Comparison of ENCODE assay signal across 8 cellular contexts in genomic region chr7:5450549-5451327, GRCh38. TPM values are rescaled to one million over a fixed set of nuclear protein-coding genes. Genes with fewer than 3 reads are reported as not detected.
DNase-seq lines count a peak whose midpoint lies in the region; ATAC-seq, FAIRE-seq and TF ChIP-seq lines count a peak whose summit lies in the region.

No MANE protein-coding gene starts in this region.

- TF ChIP-seq CTCF in A673 (conservative IDR thresholded peaks at IDR 0.05; ENCODE audit: low read depth, low read length): peak; percentile 77
- TF ChIP-seq CTCF in astrocyte of the spinal cord (IDR thresholded peaks at IDR 0.05; ENCODE audit: low read depth, low read length): peak; percentile 59

- POLR2A ChIA-PET in A673 (lab: Charles Lee; ENCODE audit: low non-redundant PET): interaction anchor here (0.6 kb wide), 2 partner anchors 71 to 567 kb away, joined by 3 to 5 read pairs; no protein-coding TSS in a partner anchor

- H3K4me3 ChIP-seq in A673 (ENCODE audit: low read depth, low read length, poor library complexity, severe bottlenecking) (no peak overlapping the region), astrocyte of the spinal cord (ENCODE audit: low read depth, low read length) (no peak overlapping the region), iPS DF 6.9 (ENCODE audit: low read length) (no peak overlapping the region)

- in situ Hi-C loops in SK-MEL-5 (cut with HindIII; ENCODE audit: low pct_unique_long_range_greater_than_20kb, low sequenced_read_pairs) (no loop called here), astrocyte of the spinal cord (cut with HindIII; ENCODE audit: low sequenced_read_pairs) (no loop called here)

- no CpG with 5 or more reads among the region's 19 CpGs for WGBS in iPS DF 6.9 (ENCODE audit: insufficient coverage, insufficient read length)

- CTCF ChIA-PET in A673 (lab: Charles Lee): interaction anchor here (0.6 to 1.4 kb wide), 4 partner anchors 31 to 911 kb away, joined by 3 to 10 read pairs (median 6); no protein-coding TSS in a partner anchor

- DNase-seq in A673 (ENCODE audit: low spot score) (peak; percentile 66), GM12891 (ENCODE audit: insufficient read length, low spot score) (peak; percentile 72), SK-MEL-5 (ENCODE audit: low read depth, low spot score) (peak; percentile 78), astrocyte of the spinal cord (ENCODE audit: low read depth, low spot score) (peak; percentile 40), iPS DF 6.9 (ENCODE audit: low read depth, low spot score) (peak; percentile 58)
- DNase-seq in stimulated activated CD4-positive, alpha-beta T cell treated with anti-CD3 and anti-CD28 coated beads, TNF-alpha, amount 100 ng/mL, for 1 hour (ENCODE audit: low read depth in 3 of 3, low spot score in 1 of 3): peak in 2 of 3 donors; percentile 7 to 28

- H3K36me3 ChIP-seq in A673 (ENCODE audit: insufficient read depth, low read length, poor library complexity, severe bottlenecking) (no peaks in the 10 kb centered on the region), iPS DF 6.9 (ENCODE audit: control insufficient read depth, insufficient read depth, low read length) (no peaks in the 10 kb centered on the region)

- H3K9me3 ChIP-seq in A673 (ENCODE audit: low read depth, low read length, poor library complexity, severe bottlenecking): no peaks in the 10 kb centered on the region
- no peaks in the 10 kb centered on the region for H3K9me3 ChIP-seq in iPS DF 6.9 (ENCODE audit: control insufficient read depth, insufficient read depth, low read length)

- TF ChIP-seq POLR2A in GM12891 (IDR thresholded peaks at IDR 0.05; ENCODE audit: low read depth, low read length): no peak

- H3K4me1 ChIP-seq in A673 (ENCODE audit: insufficient read depth, low read length, poor library complexity, severe bottlenecking) (peaks cover 8% of the 10 kb centered on the region), iPS DF 6.9 (ENCODE audit: control insufficient read depth, insufficient read depth, low read length) (0 out of 2 replicates have a peak, but pooled peaks cover 2% of the 10 kb centered on the region)

- H3K27me3 ChIP-seq in A673 (replicated peaks; ENCODE audit: insufficient read depth, low read depth, low read length, poor library complexity): no peaks in the 10 kb centered on the region
- H3K27me3 ChIP-seq in iPS DF 6.9 (ENCODE audit: control insufficient read depth, insufficient read depth, low read length): no peaks in the 10 kb centered on the region

- FAIRE-seq in GM12891 (lab: Jason Lieb, UNC): no peak

- ATAC-seq in HG03025 (IDR thresholded peaks at IDR 0.05; ENCODE audit: low FRiP score, unreplicated experiment) (no peak), HG02678 (IDR thresholded peaks at IDR 0.05; ENCODE audit: unreplicated experiment) (no peak)

- no TSS peak for BruUV-seq in A673 (replicated peaks; lab: Mats Ljungman, UMichigan)

- H3K27ac ChIP-seq in A673 (ENCODE audit: low read depth, low read length, poor library complexity, severe bottlenecking): no peak overlapping the region
- H3K27ac ChIP-seq in iPS DF 6.9 (ENCODE audit: low read length): no peak overlapping the region

- intact Hi-C loops in A673 (cut with micrococcal nuclease; ENCODE audit: unreplicated experiment): loop anchor here (1.0 kb wide), 1 partner anchor 84 kb away; no protein-coding TSS in a partner anchor

TF ChIP-seq in GM12891, 5 proteins besides CTCF, POLR2A, EP300 and RAD21:
- TF ChIP-seq TAF1 (IDR thresholded peaks at IDR 0.05; ENCODE audit: low read depth, low read length) (no peak), SPI1 (IDR thresholded peaks at IDR 0.05; ENCODE audit: low read depth, low read length) (no peak), POLR2AphosphoS5 (IDR thresholded peaks at IDR 0.05; ENCODE audit: low read depth, low read length) (no peak), POU2F2 (IDR thresholded peaks at IDR 0.05; ENCODE audit: low read depth, low read length) (no peak)
TF ChIP-seq in GM12891: peak in this region for 0.

RNA-seq across cellular contexts. Expression of gene TNRC18, which starts 27.1 kb away (rescaled TPM):
- total RNA-seq in A673 (2021): 91.7 and 97.2 TPM in 2 replicates
- polyA plus RNA-seq in GM12891 (2012; ENCODE audit: low read depth, missing spikeins): 14.7 TPM
- 40.8 and 44.4 TPM in 2 replicates for total RNA-seq in SK-MEL-5 (2014; rRNA removed; shearing (Covaris generic))
- 245 and 313 TPM in 2 replicates for polyA plus RNA-seq in SK-MEL-5 (2015; cell fraction: cytosol; rRNA removed)
- polyA plus RNA-seq in SK-MEL-5 (2015; cell fraction: nucleus; rRNA removed): 106 and 120 TPM in 2 replicates

Comparison
In these comparisons a context has a peak if more than half of its experiments do, and no peak if none do; other contexts are left out.
1. DNase-seq: peak in every context shown above with its lines; median percentile 78 in SK-MEL-5; 72 in GM12891; 66 in A673; 58 in iPS DF 6.9; 40 in astrocyte of the spinal cord; 18 in stimulated activated CD4-positive, alpha-beta T cell treated with anti-CD3 and anti-CD28 coated beads, TNF-alpha, amount 100 ng/mL, for 1 hour.